ENCODE assay signal across 13 cellular contexts in the genomic region with DNA sequence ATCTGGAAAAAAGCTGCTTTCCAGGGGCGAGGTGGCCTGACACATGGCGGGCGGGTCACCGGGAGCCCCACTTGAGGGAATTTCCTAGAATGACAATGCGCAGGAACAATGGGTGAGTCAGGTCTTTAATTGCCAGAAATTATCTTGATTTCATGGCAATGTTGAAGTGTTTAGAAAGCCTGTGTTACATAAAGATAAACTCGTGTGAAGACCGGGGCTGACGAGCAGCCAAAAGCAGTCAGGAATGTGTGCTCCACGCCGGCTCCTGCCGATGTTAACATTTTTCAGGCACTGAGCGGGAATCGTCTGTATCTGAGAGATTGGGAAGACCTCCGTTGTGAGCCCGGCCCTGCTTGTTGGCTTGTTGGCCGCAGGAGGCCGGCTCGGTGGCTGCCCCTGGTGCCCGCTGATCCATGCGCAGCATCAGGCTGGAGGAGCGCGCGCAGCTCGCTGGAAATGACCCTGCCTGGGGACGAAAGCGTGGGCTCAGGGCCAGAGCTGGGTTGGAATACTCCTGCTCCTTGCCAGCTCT.
DNase-seq lines count a peak whose midpoint lies in the region; ATAC-seq, FAIRE-seq and TF ChIP-seq lines count a peak whose summit lies in the region.
"Had no signal": no experiment of that assay in that cellular context is flagged by ENCODE, and none has a peak within 500 bp of the region (broad histone marks: within the 10 kb centered on the region; RNA-seq: fewer than 3 reads in every experiment).

No MANE protein-coding gene starts in this region.

- no peaks in the 10 kb centered on the region for H3K4me1 Mint-ChIP-seq in activated CD4-positive, alpha-beta memory T cell treated with anti-CD3 and anti-CD28 coated beads for 36 hours (ENCODE audit: low read depth)
- H3K4me1 Mint-ChIP-seq in stimulated activated naive B cell treated with anti-CD40 and anti-IgM and Interleukin-4, amounts not matched to agents 10 μg/mL and 1 μg/mL and 100 μg/mL, for 72 hours = no peaks in the 10 kb centered on the region

- peak overlapping the region; percentile 80 for H3K27ac ChIP-seq in AG04450 (ENCODE audit: low read depth, low read length)
- no peak overlapping the region for H3K27ac ChIP-seq in dorsolateral prefrontal cortex
- H3K27ac ChIP-seq: C4-2B had no signal

- POLR2A ChIA-PET in AG04450 (lab: Yijun Ruan, JAX) = no interaction called here
- POLR2A ChIA-PET in activated CD4-positive, alpha-beta memory T cell treated with anti-CD3 and anti-CD28 coated beads for 36 hours (lab: Charles Lee) = no interaction called here

- intact Hi-C loops in activated CD4-positive, alpha-beta memory T cell treated with anti-CD3 and anti-CD28 coated beads for 36 hours (cut with micrococcal nuclease) = no loop called here
- intact Hi-C loops in dorsolateral prefrontal cortex (cut with DNase I) = no loop called here

- H3K4me1 ChIP-seq in BE2C = no peaks in the 10 kb centered on the region

- no peaks in the 10 kb centered on the region for H3K36me3 Mint-ChIP-seq in activated CD4-positive, alpha-beta memory T cell treated with anti-CD3 and anti-CD28 coated beads for 36 hours
- H3K36me3 Mint-ChIP-seq in stimulated activated naive B cell treated with anti-CD40 and anti-IgM and Interleukin-4, amounts not matched to agents 10 μg/mL and 1 μg/mL and 100 μg/mL, for 72 hours = no peaks in the 10 kb centered on the region

- CTCF ChIA-PET in AG04450 (lab: Charles Lee) = interaction anchor here (0.6 kb wide), 1 partner anchor 355 kb away, joined by 8 read pairs; no protein-coding TSS in a partner anchor
- CTCF ChIA-PET in activated CD4-positive, alpha-beta memory T cell treated with anti-CD3 and anti-CD28 coated beads for 36 hours (lab: Charles Lee) = no interaction called here

- DNase-seq in AG04450 (ENCODE audit: low read depth, low spot score) = peak; percentile 69
- DNase-seq in NCI-H1105 treated with DMSO at 0.1 percent for 48 hours (lab: John Stamatoyannopoulos, UW) = peak; percentile 15
- peak; percentile 91 to 94 for DNase-seq in lung microvascular endothelial cell (ENCODE audit: low read depth in 2 of 2)
- no peak for DNase-seq in activated CD4-positive, alpha-beta memory T cell treated with anti-CD3 and anti-CD28 coated beads for 36 hours
- DNase-seq in dorsolateral prefrontal cortex = no peak
- DNase-seq in BE2C = no peak
- DNase-seq in stimulated activated naive B cell treated with anti-CD40 and anti-IgM and Interleukin-4, amounts not matched to agents 10 μg/mL and 1 μg/mL and 100 μg/mL, for 72 hours = no peak
- DNase-seq: activated naive CD4-positive, alpha-beta T cell treated with anti-CD3 and anti-CD28 coated beads for 36 hours; head of caudate nucleus; NCI-H748 treated with DMSO at 0.1 percent for 48 hours had no signal

- TF ChIP-seq CTCF in AG04450 (IDR thresholded peaks at IDR 0.05; ENCODE audit: low read depth, low read length) (peak; percentile 16; the same call in 1 of the 2 replicates), dorsolateral prefrontal cortex (IDR thresholded peaks at IDR 0.05 in 54 of 56, conservative IDR thresholded peaks at IDR 0.05 in 2 of 56; ENCODE audit: low read depth in 1 of 56, partially characterized antibody in 56 of 56) (no peak), BE2C (IDR thresholded peaks at IDR 0.05; ENCODE audit: low read depth, low read length) (no peak)

- H3K27me3 ChIP-seq in AG04450 (ENCODE audit: control insufficient read depth, insufficient read depth, low read length) = no peaks in the 10 kb centered on the region
- peaks cover 0 to 58% (median 4%) of the 10 kb centered on the region in 45 donors for H3K27me3 ChIP-seq in dorsolateral prefrontal cortex
- H3K27me3 ChIP-seq in BE2C = peaks cover 10% of the 10 kb centered on the region; the same call in 1 of the 2 replicates

- peak; percentile 21 for FAIRE-seq in endometrium (lab: Jason Lieb, UNC)
- FAIRE-seq: GM18507 had no signal

- no peak overlapping the region for H3K27ac Mint-ChIP-seq in activated CD4-positive, alpha-beta memory T cell treated with anti-CD3 and anti-CD28 coated beads for 36 hours
- no peak overlapping the region for H3K27ac Mint-ChIP-seq in stimulated activated naive B cell treated with anti-CD40 and anti-IgM and Interleukin-4, amounts not matched to agents 10 μg/mL and 1 μg/mL and 100 μg/mL, for 72 hours
- H3K27ac Mint-ChIP-seq: activated naive CD4-positive, alpha-beta T cell treated with anti-CD3 and anti-CD28 coated beads for 36 hours had no signal

- H3K27me3 Mint-ChIP-seq in activated CD4-positive, alpha-beta memory T cell treated with anti-CD3 and anti-CD28 coated beads for 36 hours = peaks cover 41% of the 10 kb centered on the region
- peaks cover 22 to 47% of the 10 kb centered on the region in 2 donors for H3K27me3 Mint-ChIP-seq in stimulated activated naive B cell treated with anti-CD40 and anti-IgM and Interleukin-4, amounts not matched to agents 10 μg/mL and 1 μg/mL and 100 μg/mL, for 72 hours

- peak overlapping the region; percentile 25 for H3K4me3 ChIP-seq in AG04450 (ENCODE audit: low read depth, low read length)
- H3K4me3 ChIP-seq in dorsolateral prefrontal cortex = peak overlapping the region in 1 of 59 donors; percentile 1
- H3K4me3 ChIP-seq in BE2C (ENCODE audit: low read depth, low read length) = no peak overlapping the region

- H3K9me3 Mint-ChIP-seq in activated CD4-positive, alpha-beta memory T cell treated with anti-CD3 and anti-CD28 coated beads for 36 hours = no peaks in the 10 kb centered on the region
- peaks cover 0 to 1% of the 10 kb centered on the region in 2 donors for H3K9me3 Mint-ChIP-seq in stimulated activated naive B cell treated with anti-CD40 and anti-IgM and Interleukin-4, amounts not matched to agents 10 μg/mL and 1 μg/mL and 100 μg/mL, for 72 hours
- H3K9me3 Mint-ChIP-seq: activated naive CD4-positive, alpha-beta T cell treated with anti-CD3 and anti-CD28 coated beads for 36 hours had no signal

- H3K4me3 Mint-ChIP-seq in activated CD4-positive, alpha-beta memory T cell treated with anti-CD3 and anti-CD28 coated beads for 36 hours = no peak overlapping the region
- no peak overlapping the region for H3K4me3 Mint-ChIP-seq in stimulated activated naive B cell treated with anti-CD40 and anti-IgM and Interleukin-4, amounts not matched to agents 10 μg/mL and 1 μg/mL and 100 μg/mL, for 72 hours
- H3K4me3 Mint-ChIP-seq: activated naive CD4-positive, alpha-beta T cell treated with anti-CD3 and anti-CD28 coated beads for 36 hours had no signal

- no peaks in the 10 kb centered on the region for H3K36me3 ChIP-seq in BE2C

- ATAC-seq in stimulated activated naive B cell treated with anti-CD40 and anti-IgM and Interleukin-4, amounts not matched to agents 10 μg/mL and 1 μg/mL and 100 μg/mL, for 72 hours (replicated peaks) = no peak

- peaks cover 9% of the 10 kb centered on the region; the same call in 1 of the 2 replicates for H3K9me3 ChIP-seq in AG04450 (ENCODE audit: control insufficient read depth, insufficient read depth, low read length)
- H3K9me3 ChIP-seq in BE2C = no peaks in the 10 kb centered on the region; the same call in 1 of the 2 replicates

Comparison
In these comparisons a context has a peak if more than half of its experiments do, and no peak if none do; other contexts are left out.
1. DNase-seq: peak in AG04450 (single experiment), NCI-H1105 treated with DMSO at 0.1 percent for 48 hours (single experiment) and lung microvascular endothelial cell (2 of 2); none in activated CD4-positive, alpha-beta memory T cell treated with anti-CD3 and anti-CD28 coated beads for 36 hours (single experiment), dorsolateral prefrontal cortex (0 of 10), BE2C (single experiment) and stimulated activated naive B cell treated with anti-CD40 and anti-IgM and Interleukin-4, amounts not matched to agents 10 μg/mL and 1 μg/mL and 100 μg/mL, for 72 hours (single experiment).